Comparison of ENCODE assay signal across 28 cellular contexts in genomic region chr14:36515105-36515593, GRCh38. TPM values are rescaled to one million over a fixed set of nuclear protein-coding genes. Genes with fewer than 3 reads are reported as not detected.
DNase-seq lines count a peak whose midpoint lies in the region; TF ChIP-seq lines count a peak whose summit lies in the region.
"Had no signal": no experiment of that assay in that cellular context is flagged by ENCODE, and none has a peak within 500 bp of the region (broad histone marks: within the 10 kb centered on the region; RNA-seq: fewer than 3 reads in every experiment).

No MANE protein-coding gene starts in this region.

- H2AFZ ChIP-seq in OCI-LY3 (ENCODE audit: low read depth, low read length) = no peak overlapping the region
- H2AFZ ChIP-seq: hepatocyte had no signal

- no peaks in the 10 kb centered on the region for H3K9me3 ChIP-seq in OCI-LY3 (ENCODE audit: insufficient read depth, low read length)
- H3K9me3 ChIP-seq: ascending aorta, SJSA1 had no signal

- no peaks in the 10 kb centered on the region for H3K36me3 ChIP-seq in OCI-LY3 (replicated peaks; ENCODE audit: low read depth, low read length)
- H3K36me3 ChIP-seq: ascending aorta, SJSA1 had no signal

- no peak for TF ChIP-seq CTCF in OCI-LY3 (IDR thresholded peaks at IDR 0.05; ENCODE audit: low read depth, low read length)

- H4K20me1 ChIP-seq in OCI-LY3 (ENCODE audit: insufficient read depth, low read length) = no peaks in the 10 kb centered on the region

- peak overlapping the region; percentile 62 for H3K9ac ChIP-seq in OCI-LY3 (ENCODE audit: low read length)

- H3K27ac ChIP-seq in OCI-LY3 (ENCODE audit: low read length) = peak overlapping the region; percentile 88
- H3K27ac ChIP-seq: 22Rv1, ascending aorta, hepatocyte, SJSA1, VCaP had no signal

- DNase-seq in DMS53 (lab: John Stamatoyannopoulos, UW) (peak; percentile 57), DMS53 treated with DMSO at 0.1 percent for 48 hours (lab: John Stamatoyannopoulos, UW; ENCODE audit: unreplicated experiment) (no peak), NCI-H1417 (lab: John Stamatoyannopoulos, UW) (peak; percentile 61 to 86 (median 78)), retina (peak; percentile 57), amygdala (lab: John Stamatoyannopoulos, UW) (no peak), activated gamma-delta T cell (lab: John Stamatoyannopoulos, UW) (no peak), ureter (ENCODE audit: low spot score) (no peak)
- DNase-seq: activated CD4-positive, alpha-beta T cell treated with anti-CD3 and anti-CD28 coated beads, Interleukin-2, amount 50 U/mL, for 48 hours; activated naive CD4-positive, alpha-beta T cell treated with anti-CD3 and anti-CD28 coated beads for 36 hours; AML-193; EL; foreskin melanocyte; HFFc6; islet precursor cell; NCI-H1694; NCI-H526; stimulated activated CD4-positive, alpha-beta T cell treated with anti-CD3 and anti-CD28 coated beads, Interleukin-2, amount 100 ng/mL, for 48 hours; stimulated activated naive CD8-positive, alpha-beta T cell treated with anti-CD3 and anti-CD28 coated beads, Interleukin-15, amount 100 ng/mL, for 72 hours had no signal

- peaks cover 23% of the 10 kb centered on the region for H3K4me1 ChIP-seq in OCI-LY3 (ENCODE audit: low read length)

- peak overlapping the region; percentile 63; the same call in 1 of the 2 replicates for H3K4me2 ChIP-seq in OCI-LY3 (ENCODE audit: low read length)
- H3K4me2 ChIP-seq: hepatocyte, smooth muscle cell had no signal

- no peaks in the 10 kb centered on the region for H3K27me3 ChIP-seq in OCI-LY3 (ENCODE audit: low read depth, low read length)

- H3K4me3 ChIP-seq in OCI-LY3 (ENCODE audit: low read length) = no peak overlapping the region
- H3K4me3 ChIP-seq: ascending aorta, hepatocyte, SJSA1, smooth muscle cell had no signal

- no peaks in the 10 kb centered on the region for H3K79me2 ChIP-seq in OCI-LY3 (ENCODE audit: low read length)
- H3K79me2 ChIP-seq: hepatocyte had no signal

RNA-seq across cellular contexts. Expression of gene NKX2-1, which starts 4.9 kb away (rescaled TPM):
- total RNA-seq in ureter = not detected
- total RNA-seq: activated naive CD4-positive, alpha-beta T cell treated with anti-CD3 and anti-CD28 coated beads for 36 hours; ascending aorta; HFFc6; lung microvascular endothelial cell; SJSA1; smooth muscle cell; T-helper 2 cell treated with Interferon-gamma antibody and Interleukin-4, amounts not matched to agents 100 ng/mL and 5 ng/mL, for 36 hours; urinary bladder had no signal

Comparison
In these comparisons a context has a peak if more than half of its experiments do, and no peak if none do; other contexts are left out.
1. DNase-seq: peak in DMS53 (single experiment), NCI-H1417 (3 of 3) and retina (single experiment); none in DMS53 treated with DMSO at 0.1 percent for 48 hours (single experiment), amygdala (0 of 56), activated gamma-delta T cell (single experiment) and ureter (single experiment).